ENCODE assay signal across 18 cellular contexts in genomic region chr3:184546252-184546651, GRCh38. TPM values are rescaled to one million over a fixed set of nuclear protein-coding genes. Genes with fewer than 3 reads are reported as not detected.
DNase-seq lines count a peak whose midpoint lies in the region; ATAC-seq and TF ChIP-seq lines count a peak whose summit lies in the region.
"Had no signal": no experiment of that assay in that cellular context is flagged by ENCODE, and none has a peak within 500 bp of the region (broad histone marks: within the 10 kb centered on the region; RNA-seq: fewer than 3 reads in every experiment).

No MANE protein-coding gene starts in this region.

- H4K5ac ChIP-seq in H9 (ENCODE audit: insufficient read length, low read depth, low read length): no peak overlapping the region

- H4K20me1 ChIP-seq in H9 (ENCODE audit: control insufficient read depth, insufficient read depth, insufficient read length) (no peaks in the 10 kb centered on the region), OCI-LY3 (ENCODE audit: insufficient read depth, low read length) (no peaks in the 10 kb centered on the region)

- no peak overlapping the region for H2AK5ac ChIP-seq in H9 (ENCODE audit: insufficient read length, low read length)

- H3K27ac ChIP-seq in H9 (ENCODE audit: insufficient read length, low read depth, low read length): no peak overlapping the region
- no peak overlapping the region for H3K27ac ChIP-seq in OCI-LY3 (ENCODE audit: low read length)
- H3K27ac ChIP-seq in sigmoid colon: no peak overlapping the region
- H3K27ac ChIP-seq: cardiac muscle cell, epithelial cell of prostate had no signal

- ATAC-seq in HG02970 (IDR thresholded peaks at IDR 0.05; ENCODE audit: low FRiP score, unreplicated experiment): no peak
- ATAC-seq in HG03469 (IDR thresholded peaks at IDR 0.05; ENCODE audit: unreplicated experiment): no peak
- ATAC-seq in HG03378 (IDR thresholded peaks at IDR 0.05; ENCODE audit: unreplicated experiment): no peak
- ATAC-seq: natural killer cell treated with Interleukin-12 subunit alpha and Interleukin-12 subunit beta and Interleukin-15 and Interleukin-18, amount 100 ng/mL, for 72 hours had no signal

- no peaks in the 10 kb centered on the region for H3K79me1 ChIP-seq in H9 (ENCODE audit: insufficient read depth, low read depth, low read length, poor library complexity, severe bottlenecking)

- no peaks in the 10 kb centered on the region for H3K23me2 ChIP-seq in H9 (ENCODE audit: insufficient read length, low read depth, low read length, poor library complexity, severe bottlenecking)

- H3K18ac ChIP-seq in H9 (ENCODE audit: insufficient read length, low read depth, low read length): no peak overlapping the region

- no peak overlapping the region for H2BK15ac ChIP-seq in H9 (ENCODE audit: low read depth, low read length)

- H3K4me3 ChIP-seq in OCI-LY3 (ENCODE audit: low read length) (no peak overlapping the region), sigmoid colon (no peak overlapping the region)
- H3K4me3 ChIP-seq: cardiac muscle cell had no signal

- H3K9me3 ChIP-seq in H9 (ENCODE audit: control insufficient read depth, low read depth, low read length): no peaks in the 10 kb centered on the region
- H3K9me3 ChIP-seq in OCI-LY3 (ENCODE audit: insufficient read depth, low read length): no peaks in the 10 kb centered on the region
- no peaks in the 10 kb centered on the region for H3K9me3 ChIP-seq in sigmoid colon

- no peak overlapping the region for H2BK12ac ChIP-seq in H9 (ENCODE audit: insufficient read length, low read depth, low read length)

- no peak overlapping the region for H4K91ac ChIP-seq in H9 (ENCODE audit: insufficient read length, low read depth, low read length)

- peaks cover 41% of the 10 kb centered on the region for H3K27me3 Mint-ChIP-seq in H9 (ENCODE audit: low read depth)

- H2BK5ac ChIP-seq in H9 (ENCODE audit: insufficient read length, low read length): no peak overlapping the region

- DNase-seq in H9 (peak; percentile 16), globus pallidus (ENCODE audit: low spot score) (peak; percentile 58), sigmoid colon (peak; percentile 67), activated gamma-delta T cell treated with Interleukin-2 at 50 U/mL for 16 hours (no peak)
- DNase-seq: activated B cell treated with CpG ODN at 0.5 μM for 24 hours; DND-41; NCI-H2171; NK-92 treated with Interleukin-12 subunit alpha and Interleukin-12 subunit beta, amount 100 ng/mL, for 24 hours; stimulated activated CD4-positive, alpha-beta T cell treated with anti-CD3 and anti-CD28 coated beads, Interleukin-4, amount 100 ng/mL, for 24 hours; SW 1271 had no signal

- H4K8ac ChIP-seq in H9 (replicated peaks; ENCODE audit: insufficient read length, low read depth, low read length): no peak overlapping the region

- no peak overlapping the region for H2BK120ac ChIP-seq in H9 (ENCODE audit: low read depth, low read length, poor library complexity, severe bottlenecking)

- no peak for TF ChIP-seq EP300 in sigmoid colon (IDR thresholded peaks at IDR 0.05)

- H3T11ph ChIP-seq in H9 (ENCODE audit: low read length): no peak overlapping the region

- H3K27ac Mint-ChIP-seq in H9: no peak overlapping the region
- H3K27ac Mint-ChIP-seq: activated B cell treated with CpG ODN at 0.5 μM for 24 hours; activated naive CD8-positive, alpha-beta T cell; natural killer cell treated with Interleukin-12 subunit alpha and Interleukin-12 subunit beta and Interleukin-15 and Interleukin-18, amount 100 ng/mL, for 72 hours had no signal

- H3K9ac ChIP-seq in H9 (ENCODE audit: extremely low read depth, insufficient read length, low read length): no peak overlapping the region
- no peak overlapping the region for H3K9ac ChIP-seq in OCI-LY3 (ENCODE audit: low read length)

- H3K4me3 Mint-ChIP-seq in H9: no peak overlapping the region
- H3K4me3 Mint-ChIP-seq: activated B cell treated with CpG ODN at 0.5 μM for 24 hours; activated naive CD8-positive, alpha-beta T cell; natural killer cell treated with Interleukin-12 subunit alpha and Interleukin-12 subunit beta and Interleukin-15 and Interleukin-18, amount 100 ng/mL, for 72 hours had no signal

- TF ChIP-seq POLR2A in sigmoid colon (IDR thresholded peaks at IDR 0.05): no peak

- H3K27me3 ChIP-seq in H9 (ENCODE audit: insufficient read depth, low read length): no peaks in the 10 kb centered on the region; the same call in 1 of the 2 replicates
- peaks cover 12% of the 10 kb centered on the region for H3K27me3 ChIP-seq in OCI-LY3 (ENCODE audit: low read depth, low read length)
- peaks cover 0 to 17% (median 8%) of the 10 kb centered on the region in 3 donors for H3K27me3 ChIP-seq in sigmoid colon

- no peak overlapping the region for H3K56ac ChIP-seq in H9 (ENCODE audit: insufficient read length, low read depth, low read length)

- no peak overlapping the region for H2BK20ac ChIP-seq in H9 (ENCODE audit: low read depth, low read length, poor library complexity, severe bottlenecking)

- TF ChIP-seq CTCF in H9 (conservative IDR thresholded peaks at IDR 0.05) (no peak), OCI-LY3 (IDR thresholded peaks at IDR 0.05; ENCODE audit: low read depth, low read length) (no peak), sigmoid colon (IDR thresholded peaks at IDR 0.05) (no peak)

- no peak overlapping the region for H3K4ac ChIP-seq in H9 (ENCODE audit: low read depth, low read length)

- H3K23ac ChIP-seq in H9 (ENCODE audit: insufficient read length, low read depth, low read length): no peak overlapping the region

- no peaks in the 10 kb centered on the region for H3K36me3 Mint-ChIP-seq in H9 (ENCODE audit: insufficient read depth in 1 of 3, low read depth in 3 of 3)
- H3K36me3 Mint-ChIP-seq: natural killer cell treated with Interleukin-12 subunit alpha and Interleukin-12 subunit beta and Interleukin-15 and Interleukin-18, amount 100 ng/mL, for 72 hours had no signal

- H2AFZ ChIP-seq in H9 (ENCODE audit: low read length) (no peak overlapping the region), OCI-LY3 (ENCODE audit: low read depth, low read length) (no peak overlapping the region)

- H3K9me3 Mint-ChIP-seq in H9: no peaks in the 10 kb centered on the region; a peak in 1 of 5 replicates
- H3K9me3 Mint-ChIP-seq: activated B cell treated with CpG ODN at 0.5 μM for 24 hours; natural killer cell treated with Interleukin-12 subunit alpha and Interleukin-12 subunit beta and Interleukin-15 and Interleukin-18, amount 100 ng/mL, for 72 hours had no signal

- H3K79me2 ChIP-seq in H9 (ENCODE audit: insufficient read depth, low read length) (no peaks in the 10 kb centered on the region), OCI-LY3 (ENCODE audit: low read length) (no peaks in the 10 kb centered on the region)

- peaks cover 20 to 21% of the 10 kb centered on the region in 2 experiments for H3K4me1 Mint-ChIP-seq in H9

- no CpG with 5 or more reads among the region's 7 CpGs for WGBS in H9 (ENCODE audit: extremely low coverage, insufficient read length, low lambda C conversion rate)
- WGBS in sigmoid colon, 2 donors: 33 to 39% methylated on average over 7 of the region's 7 CpGs

- no peak overlapping the region for H3K14ac ChIP-seq in H9 (ENCODE audit: insufficient read depth, low read length)

- H3K4me2 ChIP-seq in H9 (ENCODE audit: insufficient read depth, insufficient read length, low read length) (no peak overlapping the region), OCI-LY3 (ENCODE audit: low read length) (peak overlapping the region; percentile 41)

- H3K4me1 ChIP-seq in H9 (ENCODE audit: insufficient read depth, low read length) (no peaks in the 10 kb centered on the region; the same call in 1 of the 2 replicates), OCI-LY3 (ENCODE audit: low read length) (peaks cover 10% of the 10 kb centered on the region), sigmoid colon (peaks cover 0 to 7% (median 3%) of the 10 kb centered on the region in 4 donors)

- intact Hi-C loops in sigmoid colon (cut with DNase I): no loop called here

- H3K36me3 ChIP-seq in OCI-LY3 (replicated peaks; ENCODE audit: low read depth, low read length): no peaks in the 10 kb centered on the region
- no peaks in the 10 kb centered on the region for H3K36me3 ChIP-seq in sigmoid colon
- H3K36me3 ChIP-seq: cardiac muscle cell had no signal

RNA-seq across cellular contexts. Expression of gene EPHB3, which starts 15.3 kb away (rescaled TPM):
- total RNA-seq in H9 (2021) (0.59 and 1.0 TPM in 2 replicates), sigmoid colon (1 to 10 TPM; 1.8 to 2.8 (median 2.2) TPM)
- polyA plus RNA-seq in sigmoid colon: 10 to 100 TPM in 1 of 3 donors, 1 to 10 TPM in 2; 1.6 to 20.2 (median 1.8) TPM
- total RNA-seq: natural killer cell treated with Interleukin-12 subunit alpha and Interleukin-12 subunit beta and Interleukin-15 and Interleukin-18, amount 100 ng/mL, for 72 hours had no signal
